ENCODE assay signal across 17 cellular contexts in the genomic region with DNA sequence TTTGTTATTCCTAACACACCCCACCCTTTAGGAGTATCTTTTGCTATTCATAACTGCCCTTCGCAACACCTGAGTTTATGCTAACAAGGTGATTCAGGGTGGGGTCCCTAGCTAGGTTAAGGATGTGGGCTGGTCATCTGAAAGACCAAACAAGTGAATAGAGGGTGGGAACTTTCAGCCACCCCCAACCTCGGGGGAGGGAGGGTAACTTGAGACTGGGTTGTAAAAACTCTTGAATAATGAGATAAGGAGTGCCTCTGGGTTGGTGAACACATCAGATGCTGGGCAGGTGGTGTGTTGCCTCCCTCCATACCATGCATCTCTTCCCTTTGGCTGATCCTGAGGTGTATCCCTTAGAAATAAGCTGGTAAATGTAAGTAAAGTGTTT.
DNase-seq lines count a peak whose midpoint lies in the region; ATAC-seq and TF ChIP-seq lines count a peak whose summit lies in the region.
"Had no signal": no experiment of that assay in that cellular context is flagged by ENCODE, and none has a peak within 500 bp of the region (broad histone marks: within the 10 kb centered on the region; RNA-seq: fewer than 3 reads in every experiment).

No MANE protein-coding gene starts in this region.

- ATAC-seq in RWPE2 (ENCODE audit: low read depth) (0 out of 3 replicates have a peak, but pooled peaks have one; percentile 17), gastroesophageal sphincter (no peak), psoas muscle (no peak), HG03469 (IDR thresholded peaks at IDR 0.05; ENCODE audit: unreplicated experiment) (no peak), HG02870 (IDR thresholded peaks at IDR 0.05; ENCODE audit: unreplicated experiment) (no peak)
- ATAC-seq: naive thymus-derived CD8-positive, alpha-beta T cell had no signal

- TF ChIP-seq EP300 in gastroesophageal sphincter (IDR thresholded peaks at IDR 0.05): no peak

- no peaks in the 10 kb centered on the region for H3K9me3 ChIP-seq in RWPE2 (ENCODE audit: severe bottlenecking)
- no peaks in the 10 kb centered on the region for H3K9me3 ChIP-seq in gastroesophageal sphincter
- no peaks in the 10 kb centered on the region for H3K9me3 ChIP-seq in psoas muscle
- H3K9me3 ChIP-seq: BLaER1 had no signal

- WGBS in gastroesophageal sphincter (ENCODE audit: low coverage in 1 of 2), 2 donors: 20 to 42% methylated on average over 1 to 2 of the region's 2 CpGs
- WGBS in psoas muscle, 3 donors: 32 to 58% (median 51%) methylated on average over 2 of the region's 2 CpGs

- intact Hi-C loops in psoas muscle (cut with DNase I): no loop called here

- H3K36me3 ChIP-seq in RWPE2 (ENCODE audit: low read depth) (peaks cover 20% of the 10 kb centered on the region), gastroesophageal sphincter (peaks cover 3 to 21% of the 10 kb centered on the region in 2 donors), psoas muscle (ENCODE audit: insufficient read depth in 1 of 2, low read depth in 1 of 2) (peaks cover 11 to 28% of the 10 kb centered on the region in 2 donors)

- peak overlapping the region; percentile 25 for H3K4me3 ChIP-seq in AG09309 (ENCODE audit: control insufficient read depth, low read depth, low read length)
- no peak overlapping the region for H3K4me3 ChIP-seq in RWPE2 (ENCODE audit: severe bottlenecking)
- H3K4me3 ChIP-seq in gastroesophageal sphincter: no peak overlapping the region
- H3K4me3 ChIP-seq in psoas muscle: no peak overlapping the region
- H3K4me3 ChIP-seq: BLaER1, PC-9 had no signal

- TF ChIP-seq CTCF in AG09309 (IDR thresholded peaks at IDR 0.05; ENCODE audit: control insufficient read depth, insufficient read depth, low read depth, low read length, missing control alignments) (no peak), RWPE2 (IDR thresholded peaks at IDR 0.05; ENCODE audit: poor library complexity, severe bottlenecking) (no peak), gastroesophageal sphincter (IDR thresholded peaks at IDR 0.05) (no peak), psoas muscle (IDR thresholded peaks at IDR 0.05) (no peak)

- H3K4me1 ChIP-seq in RWPE2 (ENCODE audit: insufficient read depth, poor library complexity, severe bottlenecking) (peaks cover 11% of the 10 kb centered on the region), gastroesophageal sphincter (peaks cover 0 to 13% (median 0%) of the 10 kb centered on the region in 3 donors), psoas muscle (peaks cover 16% of the 10 kb centered on the region)
- H3K4me1 ChIP-seq: BLaER1 had no signal

- no peak for TF ChIP-seq POLR2A in gastroesophageal sphincter (IDR thresholded peaks at IDR 0.05)

- H3K27me3 ChIP-seq in RWPE2 (ENCODE audit: insufficient read depth, poor library complexity, severe bottlenecking): no peaks in the 10 kb centered on the region
- H3K27me3 ChIP-seq in gastroesophageal sphincter: no peaks in the 10 kb centered on the region
- no peaks in the 10 kb centered on the region for H3K27me3 ChIP-seq in psoas muscle (ENCODE audit: insufficient read depth in 3 of 3, low read length in 2 of 3)
- H3K27me3 ChIP-seq: BLaER1 had no signal

- DNase-seq in AG09309 (ENCODE audit: low read depth) (no peak), RWPE2 (ENCODE audit: low spot score) (no peak), psoas muscle (no peak), DMS79 (lab: John Stamatoyannopoulos, UW) (no peak), NCI-H146 (lab: John Stamatoyannopoulos, UW) (no peak)
- DNase-seq: activated CD4-positive, alpha-beta T cell treated with anti-CD3 and anti-CD28 coated beads, Interleukin-2, amount 50 U/mL, for 48 hours; activated naive CD8-positive, alpha-beta T cell treated with anti-CD3 and anti-CD28 coated beads, Interleukin-2, amount 10 ng/mL, durations not matched to agents 7 days and 5 days; activated T-cell treated with anti-CD3 and anti-CD28 coated beads, Interleukin-2, amount 50 U/mL, for 48 hours; DMS 273 treated with DMSO at 0.1 percent for 48 hours; MM.1S; naive thymus-derived CD8-positive, alpha-beta T cell; NCI-H2029 treated with DMSO at 0.1 percent for 48 hours; PC-9 had no signal

- peak overlapping the region; percentile 24 for H3K27ac ChIP-seq in RWPE2 (ENCODE audit: poor library complexity, severe bottlenecking)
- H3K27ac ChIP-seq in gastroesophageal sphincter: peak overlapping the region in 3 of 4 donors; percentile 12 to 61 (median 49)
- H3K27ac ChIP-seq in psoas muscle: peak overlapping the region; percentile 54
- H3K27ac ChIP-seq: BLaER1, PC-9 had no signal
